ENCODE assay signal across 13 cellular contexts in the genomic region with DNA sequence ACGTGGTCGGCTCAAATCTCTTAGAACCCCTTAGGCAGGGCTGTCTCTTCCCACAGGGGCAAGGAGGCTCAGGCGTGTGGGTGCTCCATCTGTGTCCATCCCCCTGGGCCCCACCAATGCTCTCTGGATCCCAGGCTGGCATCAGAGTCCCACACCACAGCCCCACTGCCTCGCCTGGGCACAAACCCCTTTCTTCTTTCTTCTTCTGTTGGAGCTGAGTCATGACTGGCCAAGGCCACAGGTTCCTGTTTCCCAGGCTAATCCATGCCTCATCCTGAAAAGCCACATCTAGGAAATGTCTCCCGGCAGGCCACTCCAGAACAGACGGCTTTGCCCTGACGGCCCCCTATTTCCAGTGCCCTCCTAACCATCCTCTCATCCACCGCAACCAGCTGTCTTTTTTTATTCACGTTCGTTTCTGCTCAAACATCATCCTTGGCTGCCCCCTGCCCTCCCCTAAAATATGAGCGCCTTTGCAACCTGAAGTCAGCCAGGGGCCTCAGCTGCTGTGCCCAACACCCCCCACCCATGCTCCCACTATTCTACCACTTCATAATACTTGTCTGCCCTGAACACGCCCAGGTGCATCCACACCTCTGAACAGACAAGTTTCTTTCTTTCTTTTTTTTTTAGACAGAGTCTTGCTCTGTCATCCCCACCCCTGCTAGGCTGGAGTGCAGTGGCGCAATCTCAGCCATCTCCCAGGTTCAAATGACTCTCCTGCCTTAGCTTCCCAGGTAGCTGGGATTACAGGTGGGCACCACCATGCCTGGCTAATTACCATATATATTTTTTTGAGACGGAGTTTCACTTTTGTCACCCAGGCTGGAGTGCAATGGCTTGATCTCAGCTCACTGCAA. TPM values are rescaled to one million over a fixed set of nuclear protein-coding genes. Genes with fewer than 3 reads are reported as not detected.
DNase-seq lines count a peak whose midpoint lies in the region; ATAC-seq, FAIRE-seq and TF ChIP-seq lines count a peak whose summit lies in the region.
"Had no signal": no experiment of that assay in that cellular context is flagged by ENCODE, and none has a peak within 500 bp of the region (broad histone marks: within the 10 kb centered on the region; RNA-seq: fewer than 3 reads in every experiment).

No MANE protein-coding gene starts in this region.

- peak overlapping the region; percentile 39 for H2BK15ac ChIP-seq in mesenchymal stem cell (ENCODE audit: low read depth, poor library complexity, severe bottlenecking)

- peak overlapping the region; percentile 14 for H2AK5ac ChIP-seq in mesenchymal stem cell (ENCODE audit: low read length, severe bottlenecking)

- H3K23ac ChIP-seq in mesenchymal stem cell (ENCODE audit: low read length in 2 of 2) = no peak overlapping the region

- H4K8ac ChIP-seq in mesenchymal stem cell (ENCODE audit: low read length) = peak overlapping the region; percentile 88

- H4K91ac ChIP-seq in mesenchymal stem cell (ENCODE audit: low read length) = peak overlapping the region; percentile 83

- H3K4me2 ChIP-seq in astrocyte (ENCODE audit: low read length) (peak overlapping the region; percentile 71), mesenchymal stem cell (ENCODE audit: low read length, poor library complexity, severe bottlenecking) (no peak overlapping the region)

- H3K4me1 Mint-ChIP-seq in astrocyte (ENCODE audit: low read depth, unreplicated experiment) = peaks cover 23% of the 10 kb centered on the region

- H2BK120ac ChIP-seq in mesenchymal stem cell (ENCODE audit: low read depth, low read length) = no peak overlapping the region

- no peak for TF ChIP-seq POLR2A in tibial nerve (IDR thresholded peaks at IDR 0.05)

- peaks cover 25% of the 10 kb centered on the region for H3K79me1 ChIP-seq in mesenchymal stem cell (replicated peaks; ENCODE audit: low read length, poor library complexity, severe bottlenecking)

- no peaks in the 10 kb centered on the region for H3K27me3 Mint-ChIP-seq in astrocyte (ENCODE audit: low read depth, unreplicated experiment)

- no peak for FAIRE-seq in astrocyte (lab: Jason Lieb, UNC)
- FAIRE-seq: A204.1, GM18507 had no signal

- peak overlapping the region; percentile 28 to 29 for H2BK12ac ChIP-seq in mesenchymal stem cell (ENCODE audit: low read length in 2 of 2)

- H3K9me3 Mint-ChIP-seq in astrocyte (ENCODE audit: unreplicated experiment) = no peaks in the 10 kb centered on the region

- H3K4me1 ChIP-seq in astrocyte (ENCODE audit: insufficient read depth, low read length) = peaks cover 43% of the 10 kb centered on the region
- H3K4me1 ChIP-seq in mesenchymal stem cell (ENCODE audit: control insufficient read depth, insufficient read depth, low read depth, low read length) = peaks cover 49% of the 10 kb centered on the region
- H3K4me1 ChIP-seq in tibial nerve = peaks cover 0 to 85% (median 65%) of the 10 kb centered on the region in 4 donors

- H3K4ac ChIP-seq in mesenchymal stem cell (ENCODE audit: low read depth in 1 of 2, low read length in 2 of 2) = peak overlapping the region; percentile 32 to 35

- peak overlapping the region; percentile 44 for H3K27ac ChIP-seq in astrocyte (ENCODE audit: low read depth, low read length)
- no peak overlapping the region for H3K27ac ChIP-seq in mesenchymal stem cell (ENCODE audit: low read length, poor library complexity, severe bottlenecking)
- peak overlapping the region; percentile 76 to 99 (median 88) for H3K27ac ChIP-seq in tibial nerve
- H3K27ac ChIP-seq: prostate gland had no signal

- H3K9ac ChIP-seq in astrocyte (ENCODE audit: low read length) (peak overlapping the region; percentile 65), mesenchymal stem cell (ENCODE audit: low read length) (peak overlapping the region; percentile 29)

- H3K27ac Mint-ChIP-seq in astrocyte (ENCODE audit: unreplicated experiment) = peak overlapping the region; percentile 83

- H3K79me2 ChIP-seq in astrocyte (ENCODE audit: insufficient read depth, low read length) = peaks cover 60% of the 10 kb centered on the region

- H3K18ac ChIP-seq in mesenchymal stem cell (ENCODE audit: low read depth in 1 of 2, low read length in 2 of 2) = peak overlapping the region; percentile 50 to 62

- H2AFZ ChIP-seq in astrocyte (ENCODE audit: low read depth, low read length) = no peak overlapping the region
- H2AFZ ChIP-seq in mesenchymal stem cell (ENCODE audit: low read depth, low read length) = no peak overlapping the region

- H2BK5ac ChIP-seq in mesenchymal stem cell (ENCODE audit: low read depth, low read length, poor library complexity, severe bottlenecking) = no peak overlapping the region

- H3K27me3 ChIP-seq in astrocyte (ENCODE audit: insufficient read depth, low read length) = no peaks in the 10 kb centered on the region
- no peaks in the 10 kb centered on the region for H3K27me3 ChIP-seq in mesenchymal stem cell (ENCODE audit: control insufficient read depth in 1 of 2, insufficient read depth in 1 of 2, low read length in 2 of 2)
- H3K27me3 ChIP-seq in tibial nerve = no peaks in the 10 kb centered on the region

- ATAC-seq in GM19455 (IDR thresholded peaks at IDR 0.05; ENCODE audit: unreplicated experiment) (no peak), HG03457 (IDR thresholded peaks at IDR 0.05; ENCODE audit: unreplicated experiment) (no peak), GM19397 (IDR thresholded peaks at IDR 0.05; ENCODE audit: unreplicated experiment) (no peak)

- TF ChIP-seq CTCF in astrocyte (IDR thresholded peaks at IDR 0.05; ENCODE audit: insufficient read depth, low read depth, low read length) = no peak
- no peak for TF ChIP-seq CTCF in tibial nerve (IDR thresholded peaks at IDR 0.05)

- no peak overlapping the region for H3K14ac ChIP-seq in mesenchymal stem cell (ENCODE audit: low read length in 2 of 2)

- DNase-seq in NCI-H1694 treated with DMSO at 0.1 percent for 48 hours (lab: John Stamatoyannopoulos, UW) (peak; percentile 6), NCI-H1694 (lab: John Stamatoyannopoulos, UW) (no peak), astrocyte (ENCODE audit: low read depth) (peak; percentile 52), mesenchymal stem cell (peak; percentile 75), tibial nerve (ENCODE audit: low spot score in 2 of 2) (no peak)
- DNase-seq: activated effector memory CD4-positive, alpha-beta T cell treated with Interleukin-2 at 50 U/mL for 16 hours; NCI-H1105 had no signal

- WGBS in mesenchymal stem cell = 57% methylated on average over 14 of the region's 14 CpGs
- 30 to 44% methylated on average over 13 to 14 of the region's 14 CpGs for WGBS in tibial nerve, 2 donors

- H4K20me1 ChIP-seq in astrocyte (ENCODE audit: insufficient read depth, low read length) = peaks cover 35% of the 10 kb centered on the region

- no peak for TF ChIP-seq EP300 in tibial nerve (IDR thresholded peaks at IDR 0.05)

- H3K36me3 Mint-ChIP-seq in astrocyte (ENCODE audit: low read depth, unreplicated experiment) = peaks cover 23% of the 10 kb centered on the region

- H3K4me3 Mint-ChIP-seq in astrocyte (ENCODE audit: unreplicated experiment) = no peak overlapping the region

- H3K9me3 ChIP-seq in astrocyte (ENCODE audit: insufficient read depth, low read depth, low read length) (no peaks in the 10 kb centered on the region), mesenchymal stem cell (ENCODE audit: control insufficient read depth, low read length) (no peaks in the 10 kb centered on the region), tibial nerve (no peaks in the 10 kb centered on the region)
- H3K9me3 ChIP-seq: prostate gland had no signal

- no peak overlapping the region for H3K4me3 ChIP-seq in astrocyte (ENCODE audit: insufficient read depth, low read depth, low read length)
- H3K4me3 ChIP-seq in mesenchymal stem cell (ENCODE audit: insufficient read depth in 1 of 2, low read depth in 1 of 2, low read length in 2 of 2) = no peak overlapping the region
- no peak overlapping the region for H3K4me3 ChIP-seq in tibial nerve
- H3K4me3 ChIP-seq: prostate gland had no signal

- peaks cover 10% of the 10 kb centered on the region for H3K36me3 ChIP-seq in astrocyte (ENCODE audit: insufficient read depth, low read length)
- peaks cover 14 to 44% of the 10 kb centered on the region in 2 experiments for H3K36me3 ChIP-seq in mesenchymal stem cell (ENCODE audit: control insufficient read depth in 1 of 2, insufficient read depth in 2 of 2, low read depth in 1 of 2, low read length in 2 of 2)
- H3K36me3 ChIP-seq in tibial nerve = peaks cover 0 to 21% (median 0%) of the 10 kb centered on the region in 3 donors
- H3K36me3 ChIP-seq: prostate gland had no signal

RNA-seq across cellular contexts. Expression of a gene that starts 27.0 kb away (rescaled TPM):
- total RNA-seq in astrocyte (1.3 and 1.6 TPM in 2 replicates), tibial nerve (10 to 100 TPM in 2 of 4 donors, 1 to 10 TPM in 2; 6.5 to 35.1 (median 9.9) TPM)
- polyA plus RNA-seq in mesenchymal stem cell (2013, experiment 1 of 2) = 0.04 TPM
- polyA plus RNA-seq in mesenchymal stem cell (2013, experiment 2 of 2) = 0.05 TPM

RNA-seq across cellular contexts. Expression of a gene that starts 35.4 kb away (rescaled TPM):
- 48.1 and 51.0 TPM in 2 replicates for total RNA-seq in astrocyte
- polyA plus RNA-seq in mesenchymal stem cell (2013, experiment 1 of 2) = 31.5 TPM
- polyA plus RNA-seq in mesenchymal stem cell (2013, experiment 2 of 2) = 30.8 TPM
- total RNA-seq in tibial nerve = 10 to 100 TPM; 50.9 to 64.9 (median 59.9) TPM

RNA-seq across cellular contexts. Expression of a gene that starts 49.2 kb away (rescaled TPM):
- total RNA-seq in astrocyte (184 and 187 TPM in 2 replicates), tibial nerve (100 to 1,000 TPM; 187 to 456 (median 339) TPM)
- 391 TPM for polyA plus RNA-seq in mesenchymal stem cell (2013, experiment 1 of 2)
- 397 TPM for polyA plus RNA-seq in mesenchymal stem cell (2013, experiment 2 of 2)

Comparison
In these comparisons a context has a peak if more than half of its experiments do, and no peak if none do; other contexts are left out.
1. DNase-seq: peak in NCI-H1694 treated with DMSO at 0.1 percent for 48 hours (single experiment), astrocyte (single experiment) and mesenchymal stem cell (single experiment); none in NCI-H1694 (single experiment) and tibial nerve (0 of 2).